8 cellular contexts compared by ENCODE assay signal in the genomic region with DNA sequence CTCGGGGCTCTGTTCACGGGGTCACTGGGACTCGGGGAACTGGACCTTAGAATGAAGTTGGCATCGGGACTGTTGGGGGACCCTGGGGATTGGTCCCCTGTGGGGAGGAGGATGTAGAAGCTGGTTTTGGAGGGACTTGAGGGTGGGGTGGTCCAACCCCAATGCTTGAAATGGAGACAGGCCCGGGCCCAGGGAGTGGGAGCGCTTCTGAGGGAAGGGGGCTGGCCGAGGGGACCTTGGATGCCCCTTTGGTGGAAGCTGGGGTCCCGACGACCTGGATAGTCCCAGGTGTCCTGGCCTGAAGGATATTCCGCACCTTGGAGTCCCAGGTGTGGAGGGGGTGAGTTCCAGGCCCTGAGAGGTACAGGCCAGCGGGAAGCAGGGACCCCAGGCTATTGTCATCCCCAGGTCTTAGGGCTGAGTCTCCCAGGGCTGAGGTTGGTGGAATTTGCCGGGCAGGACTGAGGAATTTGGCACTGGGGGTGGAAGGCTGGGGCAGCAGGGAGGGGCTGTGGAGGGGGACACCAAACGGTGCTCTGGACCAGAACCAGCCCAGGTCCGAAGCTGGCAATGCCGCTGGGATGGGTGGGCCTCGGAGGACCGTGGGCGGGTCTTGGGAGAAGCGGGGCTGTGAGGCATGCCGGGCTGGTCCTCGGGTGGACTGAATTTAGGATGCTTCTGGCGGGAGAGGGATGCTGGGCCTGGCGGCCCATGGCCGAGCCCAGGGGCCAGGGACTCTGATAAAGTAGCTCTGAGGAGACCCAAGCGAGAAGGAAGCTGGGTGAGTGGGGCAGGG. TPM values are rescaled to one million over a fixed set of nuclear protein-coding genes. Genes with fewer than 3 reads are reported as not detected.
DNase-seq lines count a peak whose midpoint lies in the region; ATAC-seq and TF ChIP-seq lines count a peak whose summit lies in the region.

No MANE protein-coding gene starts in this region.

- no peak for TF ChIP-seq CTCF in left ventricle myocardium inferior (IDR thresholded peaks at IDR 0.05; ENCODE audit: borderline replicate concordance)
- no peak for TF ChIP-seq CTCF in right atrium auricular region (IDR thresholded peaks at IDR 0.05)
- TF ChIP-seq CTCF in upper lobe of left lung (IDR thresholded peaks at IDR 0.05): no peak
- no peak for TF ChIP-seq CTCF in testis (IDR thresholded peaks at IDR 0.05)

- peak overlapping the region; percentile 16 for H3K27ac ChIP-seq in left ventricle myocardium inferior (replicated peaks)
- peak overlapping the region in 1 of 2 donors; percentile 69 for H3K27ac ChIP-seq in right atrium auricular region
- H3K27ac ChIP-seq in upper lobe of left lung: peak overlapping the region in 1 of 4 donors; percentile 4
- no peak overlapping the region for H3K27ac ChIP-seq in testis

- H3K9me3 ChIP-seq in left ventricle myocardium inferior (replicated peaks) (no peaks in the 10 kb centered on the region), right atrium auricular region (no peaks in the 10 kb centered on the region), iPS-18c (ENCODE audit: control insufficient read depth, insufficient read depth, low read length) (no peaks in the 10 kb centered on the region), upper lobe of left lung (no peaks in the 10 kb centered on the region), testis (no peaks in the 10 kb centered on the region)

- H3K36me3 ChIP-seq in left ventricle myocardium inferior: peaks cover 33% of the 10 kb centered on the region
- H3K36me3 ChIP-seq in right atrium auricular region: peaks cover 8% of the 10 kb centered on the region
- peaks cover 0 to 32% (median 24%) of the 10 kb centered on the region in 4 donors for H3K36me3 ChIP-seq in upper lobe of left lung
- H3K36me3 ChIP-seq in testis (ENCODE audit: low read depth, missing control alignments): no peaks in the 10 kb centered on the region

- no peak for ATAC-seq in activated naive CD4-positive, alpha-beta T cell treated with anti-CD3 and anti-CD28 coated beads, Interleukin-2, amount 50 U/mL, for 72 hours
- ATAC-seq in upper lobe of left lung (ENCODE audit: low FRiP score in 2 of 2): no peak
- ATAC-seq in GM19395 (IDR thresholded peaks at IDR 0.05; ENCODE audit: unreplicated experiment): no peak

- TF ChIP-seq EP300 in upper lobe of left lung (IDR thresholded peaks at IDR 0.05): no peak

- WGBS in upper lobe of left lung, 2 donors: 41 to 45% methylated on average over 20 to 25 of the region's 25 CpGs
- 14 to 17% methylated on average over 22 to 25 of the region's 25 CpGs for WGBS in testis, 2 donors

- H3K4me1 ChIP-seq in left ventricle myocardium inferior (peaks cover 35% of the 10 kb centered on the region), right atrium auricular region (peaks cover 0 to 30% of the 10 kb centered on the region in 2 donors), upper lobe of left lung (peaks cover 20 to 30% (median 26%) of the 10 kb centered on the region in 4 donors), testis (peaks cover 21% of the 10 kb centered on the region)

- TF ChIP-seq POLR2A in upper lobe of left lung (IDR thresholded peaks at IDR 0.05) (no peak), testis (IDR thresholded peaks at IDR 0.05) (no peak)

- peak overlapping the region; percentile 98 for H3K4me3 ChIP-seq in left ventricle myocardium inferior
- H3K4me3 ChIP-seq in right atrium auricular region: peak overlapping the region in 1 of 2 donors; percentile 98
- H3K4me3 ChIP-seq in iPS-18c (ENCODE audit: insufficient read depth, low read depth, low read length): peak overlapping the region; percentile 65
- H3K4me3 ChIP-seq in upper lobe of left lung: peak overlapping the region in 3 of 4 donors; percentile 20 to 94 (median 76)
- H3K4me3 ChIP-seq in testis: peak overlapping the region in 1 of 2 donors; percentile 28

- DNase-seq in left ventricle myocardium inferior (no peak), right atrium auricular region (ENCODE audit: low spot score) (no peak), upper lobe of left lung (peak in 1 of 2 donors; percentile 83), testis (no peak), NCI-H1694 treated with DMSO at 0.1 percent for 48 hours (lab: John Stamatoyannopoulos, UW) (no peak)
- DNase-seq in activated naive CD4-positive, alpha-beta T cell treated with anti-CD3 and anti-CD28 coated beads, Interleukin-2, amount 50 U/mL, for 72 hours (ENCODE audit: low spot score in 2 of 2): no peak

- intact Hi-C loops in left ventricle myocardium inferior (cut with micrococcal nuclease) (no loop called here), testis (cut with DNase I; ENCODE audit: low total_unique reads) (no loop called here)

- H3K27me3 ChIP-seq in left ventricle myocardium inferior (ENCODE audit: low read depth) (no peaks in the 10 kb centered on the region), right atrium auricular region (no peaks in the 10 kb centered on the region), upper lobe of left lung (no peaks in the 10 kb centered on the region), testis (no peaks in the 10 kb centered on the region)

- no peaks in the 10 kb centered on the region for H3K9me3 Mint-ChIP-seq in activated naive CD4-positive, alpha-beta T cell treated with anti-CD3 and anti-CD28 coated beads, Interleukin-2, amount 50 U/mL, for 72 hours

- H3K27ac Mint-ChIP-seq in activated naive CD4-positive, alpha-beta T cell treated with anti-CD3 and anti-CD28 coated beads, Interleukin-2, amount 50 U/mL, for 72 hours: peak overlapping the region; percentile 60 to 90

- H3K36me3 Mint-ChIP-seq in activated naive CD4-positive, alpha-beta T cell treated with anti-CD3 and anti-CD28 coated beads, Interleukin-2, amount 50 U/mL, for 72 hours: no peaks in the 10 kb centered on the region

RNA-seq across cellular contexts. Expression of gene HDGFL2, which starts 1.8 kb away (rescaled TPM):
- total RNA-seq in left ventricle myocardium inferior (22.8 TPM), right atrium auricular region (10 to 100 TPM; 18.3 to 24.8 TPM), upper lobe of left lung (10 to 100 TPM; 23.9 to 71.2 (median 37.6) TPM), testis (10 to 100 TPM; 81.4 to 95.8 TPM)
- 10 to 100 TPM; 49.2 to 64.7 TPM for total RNA-seq in activated naive CD4-positive, alpha-beta T cell treated with anti-CD3 and anti-CD28 coated beads, Interleukin-2, amount 50 U/mL, for 72 hours
- 141 TPM for polyA plus RNA-seq in testis (ENCODE audit: insufficient read depth, low read depth, low replicate concordance)

RNA-seq across cellular contexts. Expression of gene UBXN6, which starts 16.3 kb away (rescaled TPM):
- 113 TPM for total RNA-seq in left ventricle myocardium inferior
- total RNA-seq in right atrium auricular region: 100 to 1,000 TPM in 1 of 2 donors, 10 to 100 TPM in 1; 52.8 to 100 TPM
- total RNA-seq in activated naive CD4-positive, alpha-beta T cell treated with anti-CD3 and anti-CD28 coated beads, Interleukin-2, amount 50 U/mL, for 72 hours: 10 to 100 TPM; 31.1 to 42.4 TPM
- total RNA-seq in upper lobe of left lung: 100 to 1,000 TPM in 4 of 6 donors, 10 to 100 TPM in 2; 48.1 to 186 (median 111) TPM
- 100 to 1,000 TPM; 293 to 319 TPM for total RNA-seq in testis
- 336 TPM for polyA plus RNA-seq in testis (ENCODE audit: insufficient read depth, low read depth, low replicate concordance)

RNA-seq across cellular contexts. Expression of gene PLIN4, which starts 44.4 kb away (rescaled TPM):
- 162 TPM for total RNA-seq in left ventricle myocardium inferior
- total RNA-seq in right atrium auricular region: 100 to 1,000 TPM; 104 to 156 TPM
- total RNA-seq in activated naive CD4-positive, alpha-beta T cell treated with anti-CD3 and anti-CD28 coated beads, Interleukin-2, amount 50 U/mL, for 72 hours: under 1 TPM in 1 of 2 donors, not detected in 1; 0.08 TPM
- total RNA-seq in upper lobe of left lung: 10 to 100 TPM in 1 of 6 donors, 1 to 10 TPM in 5; 1.8 to 11.5 (median 3.8) TPM
- 1 to 10 TPM; 2.8 to 3.7 TPM for total RNA-seq in testis
- polyA plus RNA-seq in testis (ENCODE audit: insufficient read depth, low read depth, low replicate concordance): 4.0 TPM

Comparison
In these comparisons a context has a peak if more than half of its experiments do, and no peak if none do; other contexts are left out.
1. RNA of gene PLIN4, which starts 44.4 kb away (total RNA-seq): 162 TPM in left ventricle myocardium inferior (single experiment) and 104 to 156 TPM in right atrium auricular region; 1.8 to 11.5 TPM in upper lobe of left lung, 2.8 to 3.7 TPM in testis and 0.08 TPM in activated naive CD4-positive, alpha-beta T cell treated with anti-CD3 and anti-CD28 coated beads, Interleukin-2, amount 50 U/mL, for 72 hours; every median in the first group is over 4 times any median in the second.